Comparison of ENCODE assay signal across 1 cellular context in the genomic region with DNA sequence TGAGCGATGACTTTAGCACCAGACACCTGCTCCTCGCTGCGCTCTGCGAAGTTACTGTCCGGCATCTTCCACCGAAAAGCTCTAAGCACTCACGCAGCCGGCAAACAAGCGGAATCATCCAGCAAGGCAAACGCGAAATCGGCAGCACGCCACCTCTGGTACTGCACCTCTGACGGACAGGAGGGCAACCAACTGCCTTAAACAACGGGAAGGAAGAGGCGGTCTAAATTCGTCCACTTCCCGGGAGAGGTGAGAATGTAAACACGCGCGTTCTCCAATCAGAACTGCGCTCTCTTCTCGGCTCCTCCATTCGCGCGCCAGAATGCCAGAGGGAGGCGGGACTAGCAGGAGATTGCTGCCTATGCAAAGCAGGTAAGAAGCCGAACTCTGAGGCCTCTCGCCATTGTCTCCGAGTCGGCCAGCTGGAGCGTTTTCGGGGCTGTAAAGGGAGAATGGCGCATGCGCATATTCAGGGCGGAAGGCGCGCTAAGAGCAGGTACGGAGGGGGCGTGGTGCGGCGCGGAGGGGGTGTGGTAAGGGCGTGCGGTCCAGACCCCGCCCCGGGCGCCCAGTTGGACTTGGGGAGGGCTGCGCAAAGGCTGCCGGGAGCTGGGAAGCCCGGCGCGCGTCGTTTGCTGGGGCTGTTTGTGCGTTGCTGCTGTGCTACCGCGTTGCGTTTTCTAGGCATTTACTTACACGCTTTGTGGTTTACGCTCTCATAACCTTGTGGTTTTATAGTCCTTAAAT.
A peak's percentile ranks its signal among the peaks of the same experiment; 100 is the strongest.
TF ChIP-seq lines count a peak whose summit lies in the region.

A gene with protein sequence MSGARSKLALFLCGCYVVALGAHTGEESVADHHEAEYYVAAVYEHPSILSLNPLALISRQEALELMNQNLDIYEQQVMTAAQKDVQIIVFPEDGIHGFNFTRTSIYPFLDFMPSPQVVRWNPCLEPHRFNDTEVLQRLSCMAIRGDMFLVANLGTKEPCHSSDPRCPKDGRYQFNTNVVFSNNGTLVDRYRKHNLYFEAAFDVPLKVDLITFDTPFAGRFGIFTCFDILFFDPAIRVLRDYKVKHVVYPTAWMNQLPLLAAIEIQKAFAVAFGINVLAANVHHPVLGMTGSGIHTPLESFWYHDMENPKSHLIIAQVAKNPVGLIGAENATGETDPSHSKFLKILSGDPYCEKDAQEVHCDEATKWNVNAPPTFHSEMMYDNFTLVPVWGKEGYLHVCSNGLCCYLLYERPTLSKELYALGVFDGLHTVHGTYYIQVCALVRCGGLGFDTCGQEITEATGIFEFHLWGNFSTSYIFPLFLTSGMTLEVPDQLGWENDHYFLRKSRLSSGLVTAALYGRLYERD (plus strand): TSS at position 347 of the 747 bp plus-strand sequence. CDS start 33,695 bp downstream, outside the sequence.
A gene (minus strand): TSS at position 171 of the 747 bp plus-strand sequence. CDS start 106 bp downstream, at position 65.

TF ChIP-seq in WTC11, 78 proteins besides CTCF, POLR2A, EP300 and RAD21 (continued from another document):
- TF ChIP-seq, protein P1, sequence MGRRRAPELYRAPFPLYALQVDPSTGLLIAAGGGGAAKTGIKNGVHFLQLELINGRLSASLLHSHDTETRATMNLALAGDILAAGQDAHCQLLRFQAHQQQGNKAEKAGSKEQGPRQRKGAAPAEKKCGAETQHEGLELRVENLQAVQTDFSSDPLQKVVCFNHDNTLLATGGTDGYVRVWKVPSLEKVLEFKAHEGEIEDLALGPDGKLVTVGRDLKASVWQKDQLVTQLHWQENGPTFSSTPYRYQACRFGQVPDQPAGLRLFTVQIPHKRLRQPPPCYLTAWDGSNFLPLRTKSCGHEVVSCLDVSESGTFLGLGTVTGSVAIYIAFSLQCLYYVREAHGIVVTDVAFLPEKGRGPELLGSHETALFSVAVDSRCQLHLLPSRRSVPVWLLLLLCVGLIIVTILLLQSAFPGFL (CRISPR knock-in tag; IDR thresholded peaks at IDR 0.05; ENCODE audit: borderline replicate concordance): no peak
- TF ChIP-seq GTF2I (CRISPR knock-in tag; conservative IDR thresholded peaks at IDR 0.05) (no peak), TEAD1 (CRISPR knock-in tag; IDR thresholded peaks at IDR 0.05) (peak; percentile 46), CREB1 (CRISPR knock-in tag; IDR thresholded peaks at IDR 0.05) (no peak), NFE2L1 (CRISPR knock-in tag; IDR thresholded peaks at IDR 0.05) (peak; percentile 30), NR3C1 (CRISPR knock-in tag; conservative IDR thresholded peaks at IDR 0.05; ENCODE audit: low read depth) (no peak), GRHL2 (CRISPR knock-in tag; IDR thresholded peaks at IDR 0.05; ENCODE audit: insufficient replicate concordance, severe bottlenecking) (no peak), FOXK1 (CRISPR knock-in tag; IDR thresholded peaks at IDR 0.05) (peak; percentile 100), GABPB1 (CRISPR knock-in tag; IDR thresholded peaks at IDR 0.05) (peak; percentile 34; the same call in 1 of the 2 replicates), SP1 (CRISPR knock-in tag; conservative IDR thresholded peaks at IDR 0.05) (peak; percentile 77), TEAD4 (CRISPR knock-in tag; IDR thresholded peaks at IDR 0.05) (no peak)
- TF ChIP-seq, protein P2, sequence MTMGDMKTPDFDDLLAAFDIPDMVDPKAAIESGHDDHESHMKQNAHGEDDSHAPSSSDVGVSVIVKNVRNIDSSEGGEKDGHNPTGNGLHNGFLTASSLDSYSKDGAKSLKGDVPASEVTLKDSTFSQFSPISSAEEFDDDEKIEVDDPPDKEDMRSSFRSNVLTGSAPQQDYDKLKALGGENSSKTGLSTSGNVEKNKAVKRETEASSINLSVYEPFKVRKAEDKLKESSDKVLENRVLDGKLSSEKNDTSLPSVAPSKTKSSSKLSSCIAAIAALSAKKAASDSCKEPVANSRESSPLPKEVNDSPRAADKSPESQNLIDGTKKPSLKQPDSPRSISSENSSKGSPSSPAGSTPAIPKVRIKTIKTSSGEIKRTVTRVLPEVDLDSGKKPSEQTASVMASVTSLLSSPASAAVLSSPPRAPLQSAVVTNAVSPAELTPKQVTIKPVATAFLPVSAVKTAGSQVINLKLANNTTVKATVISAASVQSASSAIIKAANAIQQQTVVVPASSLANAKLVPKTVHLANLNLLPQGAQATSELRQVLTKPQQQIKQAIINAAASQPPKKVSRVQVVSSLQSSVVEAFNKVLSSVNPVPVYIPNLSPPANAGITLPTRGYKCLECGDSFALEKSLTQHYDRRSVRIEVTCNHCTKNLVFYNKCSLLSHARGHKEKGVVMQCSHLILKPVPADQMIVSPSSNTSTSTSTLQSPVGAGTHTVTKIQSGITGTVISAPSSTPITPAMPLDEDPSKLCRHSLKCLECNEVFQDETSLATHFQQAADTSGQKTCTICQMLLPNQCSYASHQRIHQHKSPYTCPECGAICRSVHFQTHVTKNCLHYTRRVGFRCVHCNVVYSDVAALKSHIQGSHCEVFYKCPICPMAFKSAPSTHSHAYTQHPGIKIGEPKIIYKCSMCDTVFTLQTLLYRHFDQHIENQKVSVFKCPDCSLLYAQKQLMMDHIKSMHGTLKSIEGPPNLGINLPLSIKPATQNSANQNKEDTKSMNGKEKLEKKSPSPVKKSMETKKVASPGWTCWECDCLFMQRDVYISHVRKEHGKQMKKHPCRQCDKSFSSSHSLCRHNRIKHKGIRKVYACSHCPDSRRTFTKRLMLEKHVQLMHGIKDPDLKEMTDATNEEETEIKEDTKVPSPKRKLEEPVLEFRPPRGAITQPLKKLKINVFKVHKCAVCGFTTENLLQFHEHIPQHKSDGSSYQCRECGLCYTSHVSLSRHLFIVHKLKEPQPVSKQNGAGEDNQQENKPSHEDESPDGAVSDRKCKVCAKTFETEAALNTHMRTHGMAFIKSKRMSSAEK (CRISPR knock-in tag; IDR thresholded peaks at IDR 0.05; ENCODE audit: borderline replicate concordance): 0 out of 2 replicates have a peak, but pooled peaks have one; percentile 33
